16 cellular contexts compared by ENCODE assay signal in genomic region chr17:75849304-75849695, GRCh38. TPM values are rescaled to one million over a fixed set of nuclear protein-coding genes. Genes with fewer than 3 reads are reported as not detected.
DNase-seq lines count a peak whose midpoint lies in the region; ATAC-seq and TF ChIP-seq lines count a peak whose summit lies in the region.
"Had no signal": no experiment of that assay in that cellular context is flagged by ENCODE, and none has a peak within 500 bp of the region (broad histone marks: within the 10 kb centered on the region; RNA-seq: fewer than 3 reads in every experiment).

No MANE protein-coding gene starts in this region.

- peak overlapping the region; percentile 27 for H3K4me3 Mint-ChIP-seq in neural crest cell
- H3K4me3 Mint-ChIP-seq: memory B cell; stimulated activated naive B cell treated with anti-CD40 and anti-IgM and Interleukin-4, amounts not matched to agents 10 μg/mL and 1 μg/mL and 100 μg/mL, for 72 hours; T-helper 1 cell treated with Interleukin-12 subunit alpha and Interleukin-12 subunit beta and Interleukin-4 antibody, amounts not matched to agents 30 μg/mL and 1 μg/mL, for 36 hours had no signal

- H3K4me1 Mint-ChIP-seq in neural crest cell: peaks cover 12% of the 10 kb centered on the region

- H3K9me3 ChIP-seq in adrenal gland (replicated peaks in 1 of 3) (no peaks in the 10 kb centered on the region), thyroid gland (no peaks in the 10 kb centered on the region)
- H3K9me3 ChIP-seq: BE2C had no signal

- peak overlapping the region; percentile 10 to 97 (median 71) for H3K27ac ChIP-seq in adrenal gland
- peak overlapping the region in 56 of 59 donors; percentile 3 to 100 (median 76) for H3K27ac ChIP-seq in dorsolateral prefrontal cortex
- H3K27ac ChIP-seq in thyroid gland: peak overlapping the region in 2 of 3 donors; percentile 49 to 90

- H3K27me3 ChIP-seq in adrenal gland: no peaks in the 10 kb centered on the region
- H3K27me3 ChIP-seq in dorsolateral prefrontal cortex: no peaks in the 10 kb centered on the region
- H3K27me3 ChIP-seq in thyroid gland: no peaks in the 10 kb centered on the region
- H3K27me3 ChIP-seq: BE2C had no signal

- H3K36me3 ChIP-seq in adrenal gland (replicated peaks in 1 of 2) (peaks cover 0 to 64% of the 10 kb centered on the region in 2 donors), thyroid gland (peaks cover 52 to 54% of the 10 kb centered on the region in 2 donors)

- ATAC-seq in GM21825 (IDR thresholded peaks at IDR 0.05; ENCODE audit: unreplicated experiment) (no peak), HG02642 (IDR thresholded peaks at IDR 0.05; ENCODE audit: poor library complexity, unreplicated experiment) (no peak)
- ATAC-seq: activated CD4-positive, CD25-positive, alpha-beta regulatory T cell treated with anti-CD3 and anti-CD28 coated beads, Interleukin-2, amount 50 U/mL, for 24 hours; stimulated activated naive B cell treated with anti-CD40 and anti-IgM and Interleukin-4, amounts not matched to agents 10 μg/mL and 1 μg/mL and 100 μg/mL, for 72 hours had no signal

- TF ChIP-seq POLR2A in adrenal gland (IDR thresholded peaks at IDR 0.05): no peak
- no peak for TF ChIP-seq POLR2A in thyroid gland (IDR thresholded peaks at IDR 0.05)

- H3K36me3 Mint-ChIP-seq in neural crest cell (ENCODE audit: low read depth): peaks cover 3% of the 10 kb centered on the region

- H3K27ac Mint-ChIP-seq in neural crest cell (ENCODE audit: unreplicated experiment): no peak overlapping the region
- H3K27ac Mint-ChIP-seq: memory B cell; stimulated activated naive B cell treated with anti-CD40 and anti-IgM and Interleukin-4, amounts not matched to agents 10 μg/mL and 1 μg/mL and 100 μg/mL, for 72 hours; T-helper 1 cell treated with Interleukin-12 subunit alpha and Interleukin-12 subunit beta and Interleukin-4 antibody, amounts not matched to agents 30 μg/mL and 1 μg/mL, for 36 hours had no signal

- H3K27me3 Mint-ChIP-seq in neural crest cell (ENCODE audit: low read depth): no peaks in the 10 kb centered on the region
- H3K27me3 Mint-ChIP-seq: memory B cell; stimulated activated naive B cell treated with anti-CD40 and anti-IgM and Interleukin-4, amounts not matched to agents 10 μg/mL and 1 μg/mL and 100 μg/mL, for 72 hours had no signal

- 24 to 69% (median 56%) methylated on average over 11 to 12 of the region's 12 CpGs for WGBS in adrenal gland, 4 donors
- 79 to 87% methylated on average over 10 to 12 of the region's 12 CpGs for WGBS in thyroid gland, 2 donors

- peak in 1 of 7 donors; percentile 55 for DNase-seq in adrenal gland
- no peak for DNase-seq in dorsolateral prefrontal cortex
- no peak for DNase-seq in neural crest cell (ENCODE audit: low read depth, low spot score)
- DNase-seq in thyroid gland: no peak
- no peak for DNase-seq in hippocampal formation (lab: John Stamatoyannopoulos, UW)
- DNase-seq: BE2C; effector CD8-positive, alpha-beta T cell; NCI-H1105 treated with DMSO at 0.1 percent for 48 hours; NCI-H2171 treated with DMSO at 0.1 percent for 48 hours; stimulated activated naive B cell treated with anti-CD40 and anti-IgM and Interleukin-4, amounts not matched to agents 10 μg/mL and 1 μg/mL and 100 μg/mL, for 72 hours had no signal

- H3K4me1 ChIP-seq in adrenal gland (replicated peaks in 1 of 2) (peaks cover 43 to 84% of the 10 kb centered on the region in 2 donors), thyroid gland (peaks cover 34 to 70% of the 10 kb centered on the region in 2 donors)

- intact Hi-C loops in adrenal gland (cut with DNase I): no loop called here
- intact Hi-C loops in dorsolateral prefrontal cortex (cut with DNase I): loop anchor here in 1 of 2 donors (5.0 kb wide), 2 partner anchors 48 to 87 kb away; partner anchors contain the start of gene TRIM65
- intact Hi-C loops in thyroid gland (cut with DNase I): loop anchor here (10.0 kb wide), 1 partner anchor 184 kb away; the partner anchor contains the start of genes RECQL5 and SAP30BP

- H3K9me3 Mint-ChIP-seq in neural crest cell: no peaks in the 10 kb centered on the region
- H3K9me3 Mint-ChIP-seq: memory B cell; stimulated activated naive B cell treated with anti-CD40 and anti-IgM and Interleukin-4, amounts not matched to agents 10 μg/mL and 1 μg/mL and 100 μg/mL, for 72 hours; T-helper 1 cell treated with Interleukin-12 subunit alpha and Interleukin-12 subunit beta and Interleukin-4 antibody, amounts not matched to agents 30 μg/mL and 1 μg/mL, for 36 hours had no signal

- no peak for TF ChIP-seq CTCF in adrenal gland (IDR thresholded peaks at IDR 0.05)
- no peak for TF ChIP-seq CTCF in dorsolateral prefrontal cortex (IDR thresholded peaks at IDR 0.05 in 54 of 56, conservative IDR thresholded peaks at IDR 0.05 in 2 of 56; ENCODE audit: low read depth in 1 of 56, partially characterized antibody in 56 of 56)
- TF ChIP-seq CTCF in neural crest cell (conservative IDR thresholded peaks at IDR 0.05): no peak
- TF ChIP-seq CTCF in thyroid gland (IDR thresholded peaks at IDR 0.05): no peak

- H3K4me3 ChIP-seq in adrenal gland (no peak overlapping the region), dorsolateral prefrontal cortex (no peak overlapping the region), thyroid gland (replicated peaks in 1 of 3) (no peak overlapping the region)
- H3K4me3 ChIP-seq: smooth muscle cell had no signal

RNA-seq across cellular contexts. Expression of gene UNC13D, which starts 5.1 kb away (rescaled TPM):
- total RNA-seq in adrenal gland: 10 to 100 TPM in 7 of 8 donors, 1 to 10 TPM in 1; 3.0 to 28.1 (median 13.8) TPM
- 10 to 100 TPM in 2 of 3 donors, 1 to 10 TPM in 1; 6.6 to 47.5 (median 21.5) TPM for polyA plus RNA-seq in adrenal gland
- 10 to 100 TPM in 85 of 120 experiments, 1 to 10 TPM in 35; 3.9 to 40.2 (median 13.0) TPM for total RNA-seq in dorsolateral prefrontal cortex
- 1.1 and 3.1 TPM in 2 replicates for total RNA-seq in neural crest cell
- 1 to 10 TPM; 4.0 to 8.1 (median 5.2) TPM for total RNA-seq in thyroid gland

RNA-seq across cellular contexts. Expression of gene WBP2, which starts 5.8 kb away (rescaled TPM):
- total RNA-seq in adrenal gland (100 to 1,000 TPM; 131 to 292 (median 217) TPM), dorsolateral prefrontal cortex (100 to 1,000 TPM; 311 to 523 (median 421) TPM), neural crest cell (49.3 and 53.3 TPM in 2 replicates), thyroid gland (10 to 100 TPM; 41.8 to 64.5 (median 53.5) TPM)
- 100 to 1,000 TPM; 205 to 258 (median 258) TPM for polyA plus RNA-seq in adrenal gland

RNA-seq across cellular contexts. Expression of gene TRIM47, which starts 29.1 kb away (rescaled TPM):
- total RNA-seq in adrenal gland (10 to 100 TPM in 7 of 8 donors, 1 to 10 TPM in 1; 6.7 to 66.1 (median 24.5) TPM), dorsolateral prefrontal cortex (100 to 1,000 TPM in 3 of 120 experiments, 10 to 100 TPM in 117; 19.7 to 109 (median 43.9) TPM), neural crest cell (0.91 and 1.9 TPM in 2 replicates), thyroid gland (10 to 100 TPM; 14.7 to 27.8 (median 19.7) TPM)
- polyA plus RNA-seq in adrenal gland: 10 to 100 TPM in 2 of 3 donors, 1 to 10 TPM in 1; 6.0 to 42.5 (median 36.5) TPM

RNA-seq across cellular contexts. Expression of gene TRIM65, which starts 47.5 kb away (rescaled TPM):
- total RNA-seq in adrenal gland (10 to 100 TPM in 7 of 8 donors, 1 to 10 TPM in 1; 7.4 to 46.9 (median 19.3) TPM), dorsolateral prefrontal cortex (10 to 100 TPM; 11.9 to 37.4 (median 20.2) TPM), neural crest cell (23.3 and 27.4 TPM in 2 replicates), thyroid gland (10 to 100 TPM; 23.0 to 39.4 (median 31.8) TPM)
- polyA plus RNA-seq in adrenal gland: 10 to 100 TPM in 1 of 3 donors, 1 to 10 TPM in 2; 4.1 to 16.7 (median 5.0) TPM

RNA-seq across cellular contexts. Expression of gene MRPL38, which starts 55.4 kb away (rescaled TPM):
- total RNA-seq in adrenal gland (100 to 1,000 TPM in 4 of 8 donors, 10 to 100 TPM in 4; 36.7 to 153 (median 82.7) TPM), dorsolateral prefrontal cortex (100 to 1,000 TPM in 56 of 120 experiments, 10 to 100 TPM in 64; 65.1 to 138 (median 98.8) TPM), neural crest cell (111 and 115 TPM in 2 replicates), thyroid gland (10 to 100 TPM; 34.8 to 60.6 (median 50.3) TPM)
- polyA plus RNA-seq in adrenal gland: 100 to 1,000 TPM in 2 of 3 donors, 10 to 100 TPM in 1; 60.3 to 214 (median 187) TPM
